In genomic region chr17:57832711-57833596, GRCh38 we compare ENCODE assay signal across 8 cellular contexts. TPM values are rescaled to one million over a fixed set of nuclear protein-coding genes. Genes with fewer than 3 reads are reported as not detected.
A peak's percentile ranks its signal among the peaks of the same experiment; 100 is the strongest.
DNase-seq lines count a peak whose midpoint lies in the region; ATAC-seq and TF ChIP-seq lines count a peak whose summit lies in the region.

No MANE protein-coding gene starts in this region.

- H3K27me3 ChIP-seq in HUES64 (ENCODE audit: insufficient read depth, low read length) = no peaks in the 10 kb centered on the region
- no peaks in the 10 kb centered on the region for H3K27me3 ChIP-seq in OCI-LY1 (ENCODE audit: insufficient read depth, low read length)
- H3K27me3 ChIP-seq in esophagus squamous epithelium = no peaks in the 10 kb centered on the region
- H3K27me3 ChIP-seq in mucosa of stomach (ENCODE audit: control insufficient read depth, insufficient read depth, low read length) = no peaks in the 10 kb centered on the region

- H3K4me1 ChIP-seq in HUES64 (ENCODE audit: insufficient read depth, low read length) = peaks cover 9% of the 10 kb centered on the region
- peaks cover 6% of the 10 kb centered on the region for H3K4me1 ChIP-seq in OCI-LY1 (ENCODE audit: insufficient read depth, low read length, severe bottlenecking)
- peaks cover 0 to 33% (median 11%) of the 10 kb centered on the region in 3 donors for H3K4me1 ChIP-seq in esophagus squamous epithelium
- peaks cover 19% of the 10 kb centered on the region for H3K4me1 ChIP-seq in mucosa of stomach (ENCODE audit: control insufficient read depth, insufficient read depth, low read length)

- no peak overlapping the region for H3K9ac ChIP-seq in HUES64 (ENCODE audit: low read depth, low read length)
- H3K9ac ChIP-seq in OCI-LY1 (ENCODE audit: low read length) = peak overlapping the region; percentile 7; the same call in 1 of the 2 replicates
- peak overlapping the region; percentile 40 for H3K9ac ChIP-seq in mucosa of stomach (ENCODE audit: low read length)

- DNase-seq in DMS114 treated with DMSO at 0.1 percent for 48 hours (lab: John Stamatoyannopoulos, UW; ENCODE audit: unreplicated experiment) (peak; percentile 37), activated T-cell treated with anti-CD3 and anti-CD28 coated beads for 48 hours (ENCODE audit: low read depth) (peak; percentile 31), esophagus squamous epithelium (lab: John Stamatoyannopoulos, UW) (no peak)
- DNase-seq in stimulated activated CD8-positive, alpha-beta memory T cell treated with anti-CD3 and anti-CD28 coated beads, Interleukin-4, amount 100 ng/mL, for 24 hours (ENCODE audit: low read depth) = peak; percentile 40

- H3K4me3 ChIP-seq in HUES64 (ENCODE audit: low read length) (peak overlapping the region; percentile 40), OCI-LY1 (ENCODE audit: low read depth, low read length, poor library complexity, severe bottlenecking) (peak overlapping the region; percentile 17), esophagus squamous epithelium (peak overlapping the region in 3 of 4 donors; percentile 37 to 64 (median 39)), mucosa of stomach (ENCODE audit: low read length) (no peak overlapping the region)

- WGBS in HUES64 = 4% methylated on average over 20 of the region's 21 CpGs
- 7 to 17% methylated on average over 20 to 21 of the region's 21 CpGs for WGBS in esophagus squamous epithelium, 2 donors

- H3K9me2 ChIP-seq in OCI-LY1 (ENCODE audit: low read depth, low read length) = no peaks in the 10 kb centered on the region

- TF ChIP-seq CTCF in OCI-LY1 (IDR thresholded peaks at IDR 0.05; ENCODE audit: low read length) (peak; percentile 99), esophagus squamous epithelium (IDR thresholded peaks at IDR 0.05) (peak; percentile 77 to 88 (median 82))

- ATAC-seq in HG03045 (IDR thresholded peaks at IDR 0.05; ENCODE audit: unreplicated experiment) = no peak

- H3K79me2 ChIP-seq in OCI-LY1 (ENCODE audit: insufficient read depth, low read length) = no peaks in the 10 kb centered on the region

- H3K36me3 ChIP-seq in HUES64 (ENCODE audit: insufficient read depth, low read length) (0 out of 2 replicates have a peak, but pooled peaks cover 6% of the 10 kb centered on the region), OCI-LY1 (ENCODE audit: insufficient read depth, low read length) (peaks cover 10% of the 10 kb centered on the region), esophagus squamous epithelium (peaks cover 0 to 10% (median 0%) of the 10 kb centered on the region in 3 donors), mucosa of stomach (ENCODE audit: control insufficient read depth, insufficient read depth, low read length) (no peaks in the 10 kb centered on the region)

- H2AFZ ChIP-seq in OCI-LY1 (ENCODE audit: low read length) = no peak overlapping the region

- no peaks in the 10 kb centered on the region for H4K20me1 ChIP-seq in OCI-LY1 (ENCODE audit: insufficient read depth, low read length)

- H3K27ac ChIP-seq in HUES64 (ENCODE audit: low read depth, low read length) (peak overlapping the region; percentile 74; the same call in 1 of the 2 replicates), OCI-LY1 (ENCODE audit: low read depth, low read length, poor library complexity, severe bottlenecking) (no peak overlapping the region), esophagus squamous epithelium (peak overlapping the region in 3 of 4 donors; percentile 70 to 80 (median 77))

- no peak for TF ChIP-seq POLR2A in esophagus squamous epithelium (IDR thresholded peaks at IDR 0.05)

- intact Hi-C loops in esophagus squamous epithelium (cut with DNase I) = loop anchor here (10.0 kb wide), 1 partner anchor 708 kb away; no protein-coding TSS in a partner anchor

- H3K9me3 ChIP-seq in HUES64 (ENCODE audit: insufficient read depth, low read depth, low read length) (no peaks in the 10 kb centered on the region), OCI-LY1 (ENCODE audit: low read length) (no peaks in the 10 kb centered on the region), esophagus squamous epithelium (no peaks in the 10 kb centered on the region), mucosa of stomach (ENCODE audit: control insufficient read depth, low read length) (no peaks in the 10 kb centered on the region)

- H3F3A ChIP-seq in OCI-LY1 (ENCODE audit: insufficient read depth, low read length) = no peaks in the 10 kb centered on the region

- H3K4me2 ChIP-seq in OCI-LY1 (ENCODE audit: low read length) = peak overlapping the region; percentile 58; the same call in 1 of the 2 replicates

RNA-seq across cellular contexts. Expression of gene MRPS23, which starts 16.9 kb away (rescaled TPM):
- 54.9 TPM for polyA plus RNA-seq in HUES64 (2013, experiment 1 of 2)
- 49.2 TPM for polyA plus RNA-seq in HUES64 (2013, experiment 2 of 2)
- 10 to 100 TPM in 3 of 4 donors, 1 to 10 TPM in 1; 9.9 to 25.2 (median 20.8) TPM for total RNA-seq in esophagus squamous epithelium
